ENCODE assay signal across 10 cellular contexts in the genomic region with DNA sequence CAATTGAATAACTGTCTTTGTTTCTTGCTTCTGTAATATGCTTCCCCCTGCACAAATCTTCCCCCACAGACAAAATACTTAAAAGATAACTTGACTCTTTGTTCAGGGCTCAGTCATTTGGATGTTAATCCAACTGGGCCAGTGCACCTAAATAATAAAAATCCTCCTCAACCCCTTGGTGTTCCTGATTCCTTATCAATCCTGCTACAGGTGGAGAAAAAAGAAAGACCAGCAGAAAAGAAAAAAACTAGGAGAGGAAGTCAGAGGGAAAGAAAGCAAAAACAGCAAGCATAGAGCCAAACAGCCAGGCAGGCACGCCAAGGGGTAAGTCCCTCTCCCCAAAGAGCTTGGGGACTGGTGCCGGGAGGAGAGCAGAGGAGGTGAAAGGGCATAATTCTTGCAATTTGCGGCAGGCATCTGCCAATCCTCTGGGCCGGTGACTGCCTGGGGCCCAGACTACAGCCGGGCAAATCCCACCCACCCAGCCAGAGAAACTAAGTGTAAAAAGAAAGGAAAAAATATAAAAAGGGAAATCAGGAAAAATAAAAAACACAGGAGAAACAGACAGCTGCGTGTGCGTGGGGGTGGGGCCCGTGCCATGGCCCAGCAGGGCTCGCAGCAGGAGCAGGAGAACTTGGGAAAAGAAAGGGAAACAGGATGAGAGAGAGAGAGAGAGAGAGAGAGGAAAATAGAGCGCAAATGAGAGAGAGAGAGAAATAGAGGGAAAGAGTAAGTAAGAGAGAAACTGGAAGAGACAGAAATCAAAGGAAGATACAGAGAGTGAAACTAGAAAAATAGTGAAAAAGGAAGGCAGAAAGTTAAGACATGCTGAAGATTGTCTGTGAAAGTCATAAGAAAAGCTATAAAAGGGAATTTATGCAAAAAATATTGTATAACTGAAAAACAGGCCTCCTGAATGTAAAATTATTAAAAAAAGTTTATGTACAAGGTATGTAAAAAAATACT. TPM values are rescaled to one million over a fixed set of nuclear protein-coding genes. Genes with fewer than 3 reads are reported as not detected.
A peak's percentile ranks its signal among the peaks of the same experiment; 100 is the strongest.
DNase-seq lines count a peak whose midpoint lies in the region; ATAC-seq, FAIRE-seq and TF ChIP-seq lines count a peak whose summit lies in the region.
"Had no signal": no experiment of that assay in that cellular context is flagged by ENCODE, and none has a peak within 500 bp of the region (broad histone marks: within the 10 kb centered on the region; RNA-seq: fewer than 3 reads in every experiment).

No MANE protein-coding gene starts in this region.

- peak overlapping the region in 2 of 4 donors; percentile 16 to 18 for H3K4me3 ChIP-seq in tibial nerve
- no peak overlapping the region for H3K4me3 ChIP-seq in small intestine (ENCODE audit: low read depth in 1 of 2, low read length in 2 of 2)
- H3K4me3 ChIP-seq: mucosa of descending colon had no signal

- H3K27ac ChIP-seq in tibial nerve: peak overlapping the region; percentile 50 to 97 (median 81)
- H3K27ac ChIP-seq in small intestine (ENCODE audit: low read depth in 1 of 2, low read length in 1 of 2): no peak overlapping the region
- no peak overlapping the region for H3K27ac ChIP-seq in CD4-positive, alpha-beta T cell (ENCODE audit: low read depth, low read length)

- H3K27me3 Mint-ChIP-seq in activated T-cell treated with anti-CD3 and anti-CD28 coated beads, Interleukin-2, amount 50 U/mL, for 4 hours (ENCODE audit: low read depth): no peaks in the 10 kb centered on the region
- H3K27me3 Mint-ChIP-seq in chondrocyte (ENCODE audit: low read depth): no peaks in the 10 kb centered on the region
- H3K27me3 Mint-ChIP-seq in natural killer cell treated with Interleukin-12 subunit alpha and Interleukin-12 subunit beta and Interleukin-15 and Interleukin-18, amount 100 ng/mL, for 72 hours: no peaks in the 10 kb centered on the region
- H3K27me3 Mint-ChIP-seq in CD4-positive, alpha-beta T cell: no peaks in the 10 kb centered on the region

- H3K4me1 Mint-ChIP-seq in activated T-cell treated with anti-CD3 and anti-CD28 coated beads, Interleukin-2, amount 50 U/mL, for 4 hours (ENCODE audit: low read depth): peaks cover 28% of the 10 kb centered on the region
- peaks cover 9% of the 10 kb centered on the region for H3K4me1 Mint-ChIP-seq in chondrocyte (ENCODE audit: low read depth)
- H3K4me1 Mint-ChIP-seq in natural killer cell treated with Interleukin-12 subunit alpha and Interleukin-12 subunit beta and Interleukin-15 and Interleukin-18, amount 100 ng/mL, for 72 hours (ENCODE audit: low read depth in 2 of 2): peaks cover 42 to 52% of the 10 kb centered on the region in 2 donors
- H3K4me1 Mint-ChIP-seq in CD4-positive, alpha-beta T cell (ENCODE audit: low read depth): peaks cover 18% of the 10 kb centered on the region

- H3K27ac Mint-ChIP-seq in chondrocyte (ENCODE audit: unreplicated experiment): peak overlapping the region; percentile 49
- peak overlapping the region; percentile 81 to 90 for H3K27ac Mint-ChIP-seq in natural killer cell treated with Interleukin-12 subunit alpha and Interleukin-12 subunit beta and Interleukin-15 and Interleukin-18, amount 100 ng/mL, for 72 hours
- H3K27ac Mint-ChIP-seq in CD4-positive, alpha-beta T cell: no peak overlapping the region

- CTCF ChIA-PET in CD4-positive, alpha-beta T cell (lab: Charles Lee): no interaction called here

- no peaks in the 10 kb centered on the region for H3K36me3 ChIP-seq in tibial nerve
- H3K36me3 ChIP-seq in small intestine (ENCODE audit: control insufficient read depth in 2 of 2, insufficient read depth in 2 of 2, low read length in 2 of 2): peaks cover 0 to 1% of the 10 kb centered on the region in 2 donors

- POLR2A ChIA-PET in CD4-positive, alpha-beta T cell (lab: Charles Lee): no interaction called here

- H3K27me3 ChIP-seq in tibial nerve (no peaks in the 10 kb centered on the region), small intestine (ENCODE audit: control insufficient read depth in 2 of 2, insufficient read depth in 2 of 2, low read length in 2 of 2) (no peaks in the 10 kb centered on the region)
- no peaks in the 10 kb centered on the region for H3K27me3 ChIP-seq in CD4-positive, alpha-beta T cell (ENCODE audit: control insufficient read depth, insufficient read depth, low read length)

- TF ChIP-seq POLR2A in tibial nerve (IDR thresholded peaks at IDR 0.05): no peak

- no peak for ATAC-seq in activated T-cell treated with anti-CD3 and anti-CD28 coated beads, Interleukin-2, amount 50 U/mL, for 4 hours
- no peak for ATAC-seq in natural killer cell treated with Interleukin-12 subunit alpha and Interleukin-12 subunit beta and Interleukin-15 and Interleukin-18, amount 100 ng/mL, for 72 hours
- no peak for ATAC-seq in GM21390 (IDR thresholded peaks at IDR 0.05; ENCODE audit: unreplicated experiment)
- ATAC-seq in CD4-positive, alpha-beta T cell (ENCODE audit: poor library complexity): no peak
- ATAC-seq: mucosa of descending colon had no signal

- H3K9me3 Mint-ChIP-seq in activated T-cell treated with anti-CD3 and anti-CD28 coated beads, Interleukin-2, amount 50 U/mL, for 4 hours: peaks cover 5% of the 10 kb centered on the region
- peaks cover 3% of the 10 kb centered on the region for H3K9me3 Mint-ChIP-seq in chondrocyte (ENCODE audit: low read depth)
- H3K9me3 Mint-ChIP-seq in natural killer cell treated with Interleukin-12 subunit alpha and Interleukin-12 subunit beta and Interleukin-15 and Interleukin-18, amount 100 ng/mL, for 72 hours: peaks cover 8% of the 10 kb centered on the region
- no peaks in the 10 kb centered on the region for H3K9me3 Mint-ChIP-seq in CD4-positive, alpha-beta T cell

- 24 to 48% methylated on average over 10 of the region's 10 CpGs for WGBS in tibial nerve, 2 donors
- 81 to 90% (median 85%) methylated on average over 10 of the region's 10 CpGs for WGBS in small intestine, 3 donors

- peak overlapping the region; percentile 26 for H3K4me3 Mint-ChIP-seq in activated T-cell treated with anti-CD3 and anti-CD28 coated beads, Interleukin-2, amount 50 U/mL, for 4 hours
- no peak overlapping the region for H3K4me3 Mint-ChIP-seq in chondrocyte (ENCODE audit: unreplicated experiment)
- peak overlapping the region; percentile 67 for H3K4me3 Mint-ChIP-seq in natural killer cell treated with Interleukin-12 subunit alpha and Interleukin-12 subunit beta and Interleukin-15 and Interleukin-18, amount 100 ng/mL, for 72 hours
- H3K4me3 Mint-ChIP-seq in CD4-positive, alpha-beta T cell: no peak overlapping the region

- no peak for DNase-seq in activated T-cell treated with anti-CD3 and anti-CD28 coated beads, Interleukin-2, amount 50 U/mL, for 4 hours
- DNase-seq in activated T-cell treated with anti-CD3 and anti-CD28 coated beads, Interleukin-2, amount 50 U/mL, for 48 hours: no peak
- no peak for DNase-seq in chondrocyte (ENCODE audit: low spot score)
- no peak for DNase-seq in natural killer cell treated with Interleukin-12 subunit alpha and Interleukin-12 subunit beta and Interleukin-15 and Interleukin-18, amount 100 ng/mL, for 72 hours (ENCODE audit: low spot score)
- DNase-seq in tibial nerve (ENCODE audit: low spot score in 2 of 2): no peak
- no peak for DNase-seq in small intestine
- DNase-seq in CD4-positive, alpha-beta T cell: no peak
- DNase-seq: amniotic stem cell, mucosa of descending colon had no signal

- FAIRE-seq in small intestine (lab: Jason Lieb, UNC): no peak

- H3K9me3 ChIP-seq in tibial nerve: peaks cover 0 to 9% (median 0%) of the 10 kb centered on the region in 4 donors
- H3K9me3 ChIP-seq in small intestine (ENCODE audit: control insufficient read depth, low read depth): no peaks in the 10 kb centered on the region
- H3K9me3 ChIP-seq in CD4-positive, alpha-beta T cell (ENCODE audit: control insufficient read depth, low read length): no peaks in the 10 kb centered on the region
- H3K9me3 ChIP-seq: mucosa of descending colon had no signal

- no peak for TF ChIP-seq EP300 in tibial nerve (IDR thresholded peaks at IDR 0.05)

- TF ChIP-seq CTCF in chondrocyte (IDR thresholded peaks at IDR 0.05) (no peak), tibial nerve (IDR thresholded peaks at IDR 0.05) (no peak)
- no peak for TF ChIP-seq CTCF in CD4-positive, alpha-beta T cell (IDR thresholded peaks at IDR 0.05)

- H3K4me1 ChIP-seq in tibial nerve (peaks cover 0 to 39% (median 13%) of the 10 kb centered on the region in 4 donors), small intestine (ENCODE audit: control insufficient read depth in 2 of 2, insufficient read depth in 1 of 2, low read depth in 1 of 2, low read length in 1 of 2) (peaks cover 0 to 2% of the 10 kb centered on the region in 2 donors)

- peaks cover 7% of the 10 kb centered on the region for H3K36me3 Mint-ChIP-seq in activated T-cell treated with anti-CD3 and anti-CD28 coated beads, Interleukin-2, amount 50 U/mL, for 4 hours (ENCODE audit: insufficient read depth)
- H3K36me3 Mint-ChIP-seq in chondrocyte (ENCODE audit: low read depth): no peaks in the 10 kb centered on the region
- peaks cover 51% of the 10 kb centered on the region for H3K36me3 Mint-ChIP-seq in natural killer cell treated with Interleukin-12 subunit alpha and Interleukin-12 subunit beta and Interleukin-15 and Interleukin-18, amount 100 ng/mL, for 72 hours
- H3K36me3 Mint-ChIP-seq in CD4-positive, alpha-beta T cell (ENCODE audit: low read depth): no peaks in the 10 kb centered on the region

- intact Hi-C loops in CD4-positive, alpha-beta T cell (cut with DNase I, micrococcal nuclease): loop anchor here (10.0 kb wide), 3 partner anchors 154 to 1116 kb away; a partner anchor contains a TSS

RNA-seq across cellular contexts. Expression of a gene that starts 21.4 kb away (rescaled TPM):
- total RNA-seq in activated T-cell treated with anti-CD3 and anti-CD28 coated beads, Interleukin-2, amount 50 U/mL, for 4 hours: 10 to 100 TPM; 19.4 to 57.0 (median 55.4) TPM
- total RNA-seq in chondrocyte (not detected in 3 replicates), tibial nerve (1 to 10 TPM in 2 of 4 donors, under 1 TPM in 1, not detected in 1; 0.60 to 2.9 (median 1.2) TPM)
- 100 to 1,000 TPM in 1 of 2 donors, 10 to 100 TPM in 1; 80.4 to 126 TPM for total RNA-seq in natural killer cell treated with Interleukin-12 subunit alpha and Interleukin-12 subunit beta and Interleukin-15 and Interleukin-18, amount 100 ng/mL, for 72 hours
- 1 to 10 TPM in 2 of 3 donors, not detected in 1; 3.4 to 5.9 TPM for polyA plus RNA-seq in small intestine
- total RNA-seq in CD4-positive, alpha-beta T cell: 1 to 10 TPM in 1 of 2 experiments, under 1 TPM in 1; 0.96 to 1.0 TPM

RNA-seq across cellular contexts. Expression of a gene that starts 41.1 kb away (rescaled TPM):
- total RNA-seq in activated T-cell treated with anti-CD3 and anti-CD28 coated beads, Interleukin-2, amount 50 U/mL, for 4 hours: 1 to 10 TPM in 1 of 3 donors, under 1 TPM in 2; 0.78 to 1.1 (median 0.95) TPM
- total RNA-seq in chondrocyte (not detected in 3 replicates), tibial nerve (not detected)
- total RNA-seq in natural killer cell treated with Interleukin-12 subunit alpha and Interleukin-12 subunit beta and Interleukin-15 and Interleukin-18, amount 100 ng/mL, for 72 hours: 10 to 100 TPM in 1 of 2 donors, 1 to 10 TPM in 1; 5.4 to 17.8 TPM
- under 1 TPM in 1 of 3 donors, not detected in 2; 0.06 TPM for polyA plus RNA-seq in small intestine
- not detected for total RNA-seq in CD4-positive, alpha-beta T cell

RNA-seq across cellular contexts. Expression of a gene that starts 51.9 kb away (rescaled TPM):
- total RNA-seq in activated T-cell treated with anti-CD3 and anti-CD28 coated beads, Interleukin-2, amount 50 U/mL, for 4 hours: under 1 TPM in 2 of 3 donors, not detected in 1; 0.46 to 0.47 TPM
- total RNA-seq in chondrocyte (not detected in 3 replicates), tibial nerve (not detected)
- 1 to 10 TPM; 7.9 to 9.6 TPM for total RNA-seq in natural killer cell treated with Interleukin-12 subunit alpha and Interleukin-12 subunit beta and Interleukin-15 and Interleukin-18, amount 100 ng/mL, for 72 hours
- polyA plus RNA-seq in small intestine: under 1 TPM in 1 of 3 donors, not detected in 2; 0.37 TPM
- not detected for total RNA-seq in CD4-positive, alpha-beta T cell

Comparison
In these comparisons a context has a peak if more than half of its experiments do, and no peak if none do; other contexts are left out.
1. H3K4me3 Mint-ChIP-seq: peak in activated T-cell treated with anti-CD3 and anti-CD28 coated beads, Interleukin-2, amount 50 U/mL, for 4 hours (single experiment) and natural killer cell treated with Interleukin-12 subunit alpha and Interleukin-12 subunit beta and Interleukin-15 and Interleukin-18, amount 100 ng/mL, for 72 hours (single experiment); none in chondrocyte (single experiment) and CD4-positive, alpha-beta T cell (single experiment).
2. H3K27ac ChIP-seq: peak in tibial nerve (4 of 4); none in small intestine (0 of 2) and CD4-positive, alpha-beta T cell (single experiment).
3. RNA of a gene that starts 21.4 kb away (total RNA-seq): 80.4 to 126 TPM in natural killer cell treated with Interleukin-12 subunit alpha and Interleukin-12 subunit beta and Interleukin-15 and Interleukin-18, amount 100 ng/mL, for 72 hours and 19.4 to 57.0 TPM in activated T-cell treated with anti-CD3 and anti-CD28 coated beads, Interleukin-2, amount 50 U/mL, for 4 hours; 0.60 to 2.9 TPM in tibial nerve, 0.96 to 1.0 TPM in CD4-positive, alpha-beta T cell and not detected in chondrocyte; every median in the first group is over 4 times any median in the second.